9 cellular contexts compared by ENCODE assay signal in genomic region chr14:24081739-24082204, GRCh38. TPM values are rescaled to one million over a fixed set of nuclear protein-coding genes. Genes with fewer than 3 reads are reported as not detected.
DNase-seq lines count a peak whose midpoint lies in the region; ATAC-seq and TF ChIP-seq lines count a peak whose summit lies in the region.
"Had no signal": no experiment of that assay in that cellular context is flagged by ENCODE, and none has a peak within 500 bp of the region (broad histone marks: within the 10 kb centered on the region; RNA-seq: fewer than 3 reads in every experiment).

No MANE protein-coding gene starts in this region.

- no peaks in the 10 kb centered on the region for H3K27me3 Mint-ChIP-seq in activated T-cell treated with anti-CD3 and anti-CD28 coated beads, Interleukin-2, amount 50 U/mL, for 24 hours
- H3K27me3 Mint-ChIP-seq in activated naive CD8-positive, alpha-beta T cell treated with anti-CD3 and anti-CD28 coated beads for 36 hours = no peaks in the 10 kb centered on the region

- H3K4me3 ChIP-seq in left lung (peak overlapping the region; percentile 45 to 54), thoracic aorta (peak overlapping the region; percentile 67)

- H3K4me1 ChIP-seq in left lung (peaks cover 6 to 15% of the 10 kb centered on the region in 2 donors), thoracic aorta (ENCODE audit: control insufficient read depth in 1 of 2, low read depth in 2 of 2) (peaks cover 0 to 16% of the 10 kb centered on the region in 2 donors)

- H3K27ac ChIP-seq in left lung (peak overlapping the region; percentile 58 to 65), thoracic aorta (no peak overlapping the region)

- H3K36me3 Mint-ChIP-seq in activated T-cell treated with anti-CD3 and anti-CD28 coated beads, Interleukin-2, amount 50 U/mL, for 24 hours (ENCODE audit: low read depth) = no peaks in the 10 kb centered on the region
- no peaks in the 10 kb centered on the region for H3K36me3 Mint-ChIP-seq in activated naive CD8-positive, alpha-beta T cell treated with anti-CD3 and anti-CD28 coated beads for 36 hours

- peaks cover 19% of the 10 kb centered on the region for H3K4me1 Mint-ChIP-seq in activated T-cell treated with anti-CD3 and anti-CD28 coated beads, Interleukin-2, amount 50 U/mL, for 24 hours (ENCODE audit: low read depth)
- H3K4me1 Mint-ChIP-seq in activated naive CD8-positive, alpha-beta T cell treated with anti-CD3 and anti-CD28 coated beads for 36 hours = peaks cover 16% of the 10 kb centered on the region

- peaks cover 0 to 33% of the 10 kb centered on the region in 2 donors for H3K27me3 ChIP-seq in left lung
- no peaks in the 10 kb centered on the region for H3K27me3 ChIP-seq in thoracic aorta (replicated peaks; ENCODE audit: insufficient read depth)

- ATAC-seq in left lung = no peak
- ATAC-seq in thoracic aorta (ENCODE audit: insufficient number of reproducible peaks, low FRiP score, low read depth) = no peak

- intact Hi-C loops in left lung (cut with DNase I) = no loop called here

- TF ChIP-seq CTCF in left lung (IDR thresholded peaks at IDR 0.05) (no peak), thoracic aorta (IDR thresholded peaks at IDR 0.05) (no peak)

- H3K27ac Mint-ChIP-seq in activated T-cell treated with anti-CD3 and anti-CD28 coated beads, Interleukin-2, amount 50 U/mL, for 24 hours = peak overlapping the region; percentile 70
- no peak overlapping the region for H3K27ac Mint-ChIP-seq in activated naive CD8-positive, alpha-beta T cell treated with anti-CD3 and anti-CD28 coated beads for 36 hours

- no peaks in the 10 kb centered on the region for H3K36me3 ChIP-seq in left lung
- H3K36me3 ChIP-seq in thoracic aorta = no peaks in the 10 kb centered on the region

- no peaks in the 10 kb centered on the region for H3K9me3 Mint-ChIP-seq in activated T-cell treated with anti-CD3 and anti-CD28 coated beads, Interleukin-2, amount 50 U/mL, for 24 hours
- H3K9me3 Mint-ChIP-seq in activated naive CD8-positive, alpha-beta T cell treated with anti-CD3 and anti-CD28 coated beads for 36 hours = no peaks in the 10 kb centered on the region

- peak overlapping the region; percentile 77 for H3K4me3 Mint-ChIP-seq in activated T-cell treated with anti-CD3 and anti-CD28 coated beads, Interleukin-2, amount 50 U/mL, for 24 hours
- peak overlapping the region; percentile 72 for H3K4me3 Mint-ChIP-seq in activated naive CD8-positive, alpha-beta T cell treated with anti-CD3 and anti-CD28 coated beads for 36 hours

- DNase-seq in activated T-cell treated with anti-CD3 and anti-CD28 coated beads, Interleukin-2, amount 50 U/mL, for 24 hours = no peak
- DNase-seq in activated T-cell treated with anti-CD3 and anti-CD28 coated beads, Interleukin-2, amount 50 U/mL, for 48 hours = no peak
- no peak for DNase-seq in activated naive CD8-positive, alpha-beta T cell treated with anti-CD3 and anti-CD28 coated beads for 36 hours
- DNase-seq in left lung = no peak
- no peak for DNase-seq in thoracic aorta (ENCODE audit: low spot score)
- DNase-seq in SK-N-DZ (ENCODE audit: low spot score) = no peak
- DNase-seq in central memory CD4-positive, alpha-beta T cell = no peak
- no peak for DNase-seq in A172 (ENCODE audit: low spot score)

- no peaks in the 10 kb centered on the region for H3K9me3 ChIP-seq in left lung
- no peaks in the 10 kb centered on the region for H3K9me3 ChIP-seq in thoracic aorta

RNA-seq across cellular contexts. Expression of gene CPNE6, which starts 10.4 kb away (rescaled TPM):
- total RNA-seq in activated naive CD8-positive, alpha-beta T cell treated with anti-CD3 and anti-CD28 coated beads for 36 hours = not detected
- total RNA-seq in left lung (not detected), thoracic aorta (1 to 10 TPM; 1.3 to 2.4 TPM)
- 0.41 TPM in 1 of 2 replicates, not detected in the other for polyA plus RNA-seq in SK-N-DZ (2014; cell fraction: cytosol; rRNA removed)
- 0.39 and 1.4 TPM in 2 replicates for polyA plus RNA-seq in SK-N-DZ (2014; cell fraction: nucleus; rRNA removed)
- total RNA-seq in A172 (2014; rRNA removed; shearing (Covaris generic)) = not detected in 2 replicates
- total RNA-seq: lung microvascular endothelial cell had no signal

RNA-seq across cellular contexts. Expression of gene PCK2, which starts 12.3 kb away (rescaled TPM):
- total RNA-seq in activated naive CD8-positive, alpha-beta T cell treated with anti-CD3 and anti-CD28 coated beads for 36 hours = 100 to 1,000 TPM; 110 TPM
- 10 to 100 TPM; 36.5 to 61.3 TPM for total RNA-seq in left lung
- total RNA-seq in thoracic aorta = 10 to 100 TPM; 11.4 to 16.9 TPM
- 38.6 and 40.2 TPM in 2 replicates for polyA plus RNA-seq in SK-N-DZ (2014; cell fraction: cytosol; rRNA removed)
- polyA plus RNA-seq in SK-N-DZ (2014; cell fraction: nucleus; rRNA removed) = 35.4 and 45.6 TPM in 2 replicates
- total RNA-seq in A172 (2014; rRNA removed; shearing (Covaris generic)) = 2.0 and 4.4 TPM in 2 replicates

RNA-seq across cellular contexts. Expression of gene CARMIL3, which starts 30.0 kb away (rescaled TPM):
- total RNA-seq in activated naive CD8-positive, alpha-beta T cell treated with anti-CD3 and anti-CD28 coated beads for 36 hours = under 1 TPM; 0.43 to 0.56 TPM
- total RNA-seq in left lung (1 to 10 TPM; 1.0 to 2.3 TPM), thoracic aorta (under 1 TPM in 1 of 2 donors, not detected in 1; 0.14 TPM)
- 13.1 and 15.7 TPM in 2 replicates for polyA plus RNA-seq in SK-N-DZ (2014; cell fraction: cytosol; rRNA removed)
- polyA plus RNA-seq in SK-N-DZ (2014; cell fraction: nucleus; rRNA removed) = 158 and 175 TPM in 2 replicates
- total RNA-seq in A172 (2014; rRNA removed; shearing (Covaris generic)) = 0.02 and 0.05 TPM in 2 replicates
- total RNA-seq: lung microvascular endothelial cell had no signal

RNA-seq across cellular contexts. Expression of gene DCAF11, which starts 32.8 kb away (rescaled TPM):
- 10 to 100 TPM; 56.0 to 56.7 TPM for total RNA-seq in activated naive CD8-positive, alpha-beta T cell treated with anti-CD3 and anti-CD28 coated beads for 36 hours
- total RNA-seq in left lung (10 to 100 TPM; 56.4 to 65.1 TPM), thoracic aorta (10 to 100 TPM; 52.8 to 54.2 TPM)
- 101 and 102 TPM in 2 replicates for polyA plus RNA-seq in SK-N-DZ (2014; cell fraction: cytosol; rRNA removed)
- polyA plus RNA-seq in SK-N-DZ (2014; cell fraction: nucleus; rRNA removed) = 58.5 and 71.3 TPM in 2 replicates
- total RNA-seq in A172 (2014; rRNA removed; shearing (Covaris generic)) = 32.4 and 63.4 TPM in 2 replicates

RNA-seq across cellular contexts. Expression of gene NRL, which starts 33.0 kb away (rescaled TPM):
- 1 to 10 TPM; 1.8 to 2.6 TPM for total RNA-seq in activated naive CD8-positive, alpha-beta T cell treated with anti-CD3 and anti-CD28 coated beads for 36 hours
- total RNA-seq in left lung (1 to 10 TPM; 1.6 to 2.7 TPM), thoracic aorta (1 to 10 TPM in 1 of 2 donors, under 1 TPM in 1; 0.92 to 6.1 TPM)
- 2.4 and 6.4 TPM in 2 replicates for polyA plus RNA-seq in SK-N-DZ (2014; cell fraction: cytosol; rRNA removed)
- polyA plus RNA-seq in SK-N-DZ (2014; cell fraction: nucleus; rRNA removed) = 1.1 and 2.7 TPM in 2 replicates
- total RNA-seq in A172 (2014; rRNA removed; shearing (Covaris generic)) = 0.72 TPM in 1 of 2 replicates, not detected in the other

Comparison
In these comparisons a context has a peak if more than half of its experiments do, and no peak if none do; other contexts are left out.
1. H3K27ac ChIP-seq: peak in left lung (2 of 2); none in thoracic aorta (0 of 2).